In genomic region chr4:766152-766515, GRCh38 we compare ENCODE assay signal across 12 cellular contexts. TPM values are rescaled to one million over a fixed set of nuclear protein-coding genes. Genes with fewer than 3 reads are reported as not detected.
A peak's percentile ranks its signal among the peaks of the same experiment; 100 is the strongest.
DNase-seq lines count a peak whose midpoint lies in the region; ATAC-seq and TF ChIP-seq lines count a peak whose summit lies in the region.
"Had no signal": no experiment of that assay in that cellular context is flagged by ENCODE, and none has a peak within 500 bp of the region (broad histone marks: within the 10 kb centered on the region; RNA-seq: fewer than 3 reads in every experiment).

No MANE protein-coding gene starts in this region.

- H3K36me3 Mint-ChIP-seq in activated CD4-positive, alpha-beta T cell treated with anti-CD3 and anti-CD28 coated beads, Interleukin-2, amount 10 ng/mL, durations not matched to agents 7 days and 5 days (ENCODE audit: low read depth) = peaks cover 56% of the 10 kb centered on the region
- peaks cover 47% of the 10 kb centered on the region for H3K36me3 Mint-ChIP-seq in progenitor cell of endocrine pancreas (ENCODE audit: insufficient read depth)

- no peak overlapping the region for H3K4me3 Mint-ChIP-seq in activated CD4-positive, alpha-beta T cell treated with anti-CD3 and anti-CD28 coated beads, Interleukin-2, amount 10 ng/mL, durations not matched to agents 7 days and 5 days
- H3K4me3 Mint-ChIP-seq in progenitor cell of endocrine pancreas (ENCODE audit: low read depth) = no peak overlapping the region
- H3K4me3 Mint-ChIP-seq: B cell had no signal

- no peaks in the 10 kb centered on the region for H3K9me3 Mint-ChIP-seq in activated CD4-positive, alpha-beta T cell treated with anti-CD3 and anti-CD28 coated beads, Interleukin-2, amount 10 ng/mL, durations not matched to agents 7 days and 5 days
- H3K9me3 Mint-ChIP-seq in progenitor cell of endocrine pancreas (ENCODE audit: low read depth) = no peaks in the 10 kb centered on the region

- no peak for TF ChIP-seq CTCF in RWPE1 (conservative IDR thresholded peaks at IDR 0.05; ENCODE audit: low read depth)
- TF ChIP-seq CTCF in progenitor cell of endocrine pancreas (IDR thresholded peaks at IDR 0.05; ENCODE audit: unreplicated experiment) = no peak

- peak overlapping the region; percentile 75 for H3K27ac ChIP-seq in RWPE1
- peak overlapping the region; percentile 41 for H3K27ac ChIP-seq in epithelial cell of prostate

- CTCF ChIA-PET in activated CD4-positive, alpha-beta T cell treated with anti-CD3 and anti-CD28 coated beads, Interleukin-2, amount 10 ng/mL, durations not matched to agents 7 days and 5 days (lab: Charles Lee) = interaction anchor here (1.1 to 1.9 kb wide), 3 partner anchors 9 to 90 kb away, joined by 3 to 8 read pairs (median 6); no protein-coding TSS in a partner anchor
- CTCF ChIA-PET in RWPE1 (lab: Yijun Ruan, JAX) = interaction anchor here (0.6 kb wide), 1 partner anchor 501 kb away, joined by 4 read pairs; no protein-coding TSS in a partner anchor

- no peaks in the 10 kb centered on the region for H3K27me3 Mint-ChIP-seq in activated CD4-positive, alpha-beta T cell treated with anti-CD3 and anti-CD28 coated beads, Interleukin-2, amount 10 ng/mL, durations not matched to agents 7 days and 5 days
- H3K27me3 Mint-ChIP-seq in progenitor cell of endocrine pancreas = no peaks in the 10 kb centered on the region
- H3K27me3 Mint-ChIP-seq: B cell had no signal

- POLR2A ChIA-PET in activated CD4-positive, alpha-beta T cell treated with anti-CD3 and anti-CD28 coated beads, Interleukin-2, amount 10 ng/mL, durations not matched to agents 7 days and 5 days (lab: Charles Lee) = interaction anchor here (1.2 kb wide), 1 partner anchor 221 kb away, joined by 8 read pairs; the partner anchor contains the start of gene IDUA
- POLR2A ChIA-PET in RWPE1 (lab: Yijun Ruan, JAX; ENCODE audit: low non-redundant PET) = interaction anchor here (0.7 kb wide), 1 partner anchor 12 kb away, joined by 3 read pairs; no protein-coding TSS in a partner anchor

- no peak for DNase-seq in activated CD4-positive, alpha-beta T cell treated with anti-CD3 and anti-CD28 coated beads, Interleukin-2, amount 10 ng/mL, durations not matched to agents 7 days and 5 days
- DNase-seq in activated CD4-positive, alpha-beta T cell treated with anti-CD3 and anti-CD28 coated beads for 1 hour = no peak
- DNase-seq in RWPE1 (ENCODE audit: low spot score) = peak; percentile 73
- peak; percentile 29 for DNase-seq in epithelial cell of prostate (ENCODE audit: low read depth, low spot score)
- DNase-seq in progenitor cell of endocrine pancreas (ENCODE audit: low spot score, unreplicated experiment) = no peak
- DNase-seq in NCI-H82 (lab: John Stamatoyannopoulos, UW) = no peak
- no peak for DNase-seq in SKM-1 (lab: John Stamatoyannopoulos, UW; ENCODE audit: unreplicated experiment)
- DNase-seq: mesendoderm; spleen; stimulated activated naive CD8-positive, alpha-beta T cell treated with anti-CD3 and anti-CD28 coated beads, Interleukin-15, Interleukin-2, amounts not matched to agents 100 U/mL and 50 U/mL, for 24 hours had no signal

- ATAC-seq in GM19023 (IDR thresholded peaks at IDR 0.05; ENCODE audit: unreplicated experiment) = no peak

- peak overlapping the region; percentile 71 for H3K27ac Mint-ChIP-seq in activated CD4-positive, alpha-beta T cell treated with anti-CD3 and anti-CD28 coated beads, Interleukin-2, amount 10 ng/mL, durations not matched to agents 7 days and 5 days
- peak overlapping the region; percentile 16 for H3K27ac Mint-ChIP-seq in progenitor cell of endocrine pancreas
- H3K27ac Mint-ChIP-seq: B cell had no signal

- peaks cover 7% of the 10 kb centered on the region for H3K4me1 Mint-ChIP-seq in activated CD4-positive, alpha-beta T cell treated with anti-CD3 and anti-CD28 coated beads, Interleukin-2, amount 10 ng/mL, durations not matched to agents 7 days and 5 days
- H3K4me1 Mint-ChIP-seq in progenitor cell of endocrine pancreas (ENCODE audit: low read depth) = peaks cover 10% of the 10 kb centered on the region

RNA-seq across cellular contexts. Expression of gene CPLX1, which starts 59.8 kb away (rescaled TPM):
- under 1 TPM; 0.17 to 0.42 TPM for total RNA-seq in activated CD4-positive, alpha-beta T cell treated with anti-CD3 and anti-CD28 coated beads, Interleukin-2, amount 10 ng/mL, durations not matched to agents 7 days and 5 days
- 1.4 and 2.0 TPM in 2 replicates for total RNA-seq in progenitor cell of endocrine pancreas
- total RNA-seq: B cell had no signal

Comparison
In these comparisons a context has a peak if more than half of its experiments do, and no peak if none do; other contexts are left out.
1. DNase-seq: peak in RWPE1 (single experiment) and epithelial cell of prostate (single experiment); none in activated CD4-positive, alpha-beta T cell treated with anti-CD3 and anti-CD28 coated beads, Interleukin-2, amount 10 ng/mL, durations not matched to agents 7 days and 5 days (single experiment), activated CD4-positive, alpha-beta T cell treated with anti-CD3 and anti-CD28 coated beads for 1 hour (single experiment), progenitor cell of endocrine pancreas (single experiment), NCI-H82 (single experiment) and SKM-1 (single experiment).